Comparison of ENCODE assay signal across 8 cellular contexts in genomic region chr11:64036081-64037026, GRCh38. TPM values are rescaled to one million over a fixed set of nuclear protein-coding genes. Genes with fewer than 3 reads are reported as not detected.
A peak's percentile ranks its signal among the peaks of the same experiment; 100 is the strongest.
DNase-seq lines count a peak whose midpoint lies in the region; ATAC-seq and TF ChIP-seq lines count a peak whose summit lies in the region.

No MANE protein-coding gene starts in this region.

- H3K9ac ChIP-seq in GM23248: no peak overlapping the region

- H3K27ac ChIP-seq in GM23248 (no peak overlapping the region), foreskin keratinocyte (no peak overlapping the region), ovary (no peak overlapping the region)

- in situ Hi-C loops in GM23248 (cut with MboI): no loop called here

- no peaks in the 10 kb centered on the region for H3K79me2 ChIP-seq in GM23248 (ENCODE audit: insufficient read depth)

- intact Hi-C loops in ovary (cut with DNase I): no loop called here

- no peaks in the 10 kb centered on the region for H4K20me1 ChIP-seq in GM23248 (ENCODE audit: insufficient read depth)

- peak overlapping the region; percentile 69 for H3K4me3 ChIP-seq in GM23248
- peak overlapping the region; percentile 40 for H3K4me3 ChIP-seq in ovary

- DNase-seq in GM23248 (peak; percentile 76), RPMI7951 (ENCODE audit: low read depth) (peak; percentile 32), foreskin keratinocyte (no peak), ovary (peak; percentile 60 to 74 (median 67)), cortex of kidney (lab: John Stamatoyannopoulos, UW) (no peak), HPDE6-E6E7 (ENCODE audit: extremely low spot score) (no peak), NCI-H1436 treated with DMSO at 0.1 percent for 48 hours (lab: John Stamatoyannopoulos, UW) (no peak)

- H3K27me3 ChIP-seq in GM23248 (replicated peaks; ENCODE audit: insufficient read depth): peaks cover 16% of the 10 kb centered on the region
- peaks cover 78% of the 10 kb centered on the region for H3K27me3 ChIP-seq in foreskin keratinocyte
- H3K27me3 ChIP-seq in ovary: no peaks in the 10 kb centered on the region

- no peaks in the 10 kb centered on the region for H3K9me2 ChIP-seq in GM23248 (ENCODE audit: insufficient read depth)

- no peak for TF ChIP-seq POLR2A in ovary (IDR thresholded peaks at IDR 0.05)

- peak overlapping the region; percentile 80 for H3K4me2 ChIP-seq in GM23248 (ENCODE audit: unreplicated experiment)

- 4 to 5% methylated on average over 48 to 50 of the region's 85 CpGs for WGBS in GM23248 (ENCODE audit: low coverage in 1 of 2, low lambda C conversion rate in 2 of 2, missing lambda C conversion rate in 2 of 2), 2 experiments
- WGBS in ovary, 3 donors: 1 to 4% (median 3%) methylated on average over 57 to 85 of the region's 85 CpGs

- H3K4me1 ChIP-seq in GM23248 (ENCODE audit: insufficient read depth): no peaks in the 10 kb centered on the region
- H3K4me1 ChIP-seq in foreskin keratinocyte: no peaks in the 10 kb centered on the region
- H3K4me1 ChIP-seq in ovary (ENCODE audit: insufficient read depth): peaks cover 2% of the 10 kb centered on the region

- ATAC-seq in foreskin keratinocyte (peak; percentile 27), GM19328 (IDR thresholded peaks at IDR 0.05; ENCODE audit: unreplicated experiment) (no peak)

- TF ChIP-seq CTCF in foreskin keratinocyte (conservative IDR thresholded peaks at IDR 0.05): peak; percentile 8
- TF ChIP-seq CTCF in ovary (IDR thresholded peaks at IDR 0.05): no peak

- no peaks in the 10 kb centered on the region for H3F3A ChIP-seq in GM23248 (ENCODE audit: insufficient read depth)

- H3K36me3 ChIP-seq in GM23248 (ENCODE audit: low read depth) (no peaks in the 10 kb centered on the region), ovary (no peaks in the 10 kb centered on the region)

- TF ChIP-seq EP300 in ovary (IDR thresholded peaks at IDR 0.05): no peak

- H3K9me3 ChIP-seq in GM23248 (ENCODE audit: low read depth): no peaks in the 10 kb centered on the region
- no peaks in the 10 kb centered on the region for H3K9me3 ChIP-seq in ovary

- H2AFZ ChIP-seq in GM23248: 0 out of 2 replicates have a peak overlapping the region, but pooled peaks have one; percentile 50

RNA-seq across cellular contexts. Expression of gene FLRT1, which starts 0.6 kb away (rescaled TPM):
- total RNA-seq in GM23248 (2014; rRNA removed; shearing (Covaris generic)): 0.22 TPM in 1 of 2 replicates, not detected in the other
- polyA plus RNA-seq in GM23248 (2016; fragmentation: Nextera tagmentation; extraction: Ambion mirVana) (0.09 TPM in 1 of 2 replicates, not detected in the other), foreskin keratinocyte (not detected in 2 replicates), ovary (under 1 TPM; 0.13 to 0.17 TPM)
- total RNA-seq in RPMI7951 (2014; rRNA removed; shearing (Covaris generic)): under 0.01 TPM in 2 replicates
- total RNA-seq in foreskin keratinocyte (not detected in 2 replicates), ovary (1 to 10 TPM in 1 of 7 donors, under 1 TPM in 6; 0.23 to 1.2 (median 0.45) TPM)

RNA-seq across cellular contexts. Expression of gene OTUB1, which starts 50.1 kb away (rescaled TPM):
- total RNA-seq in GM23248 (2014; rRNA removed; shearing (Covaris generic)): 35.5 and 48.3 TPM in 2 replicates
- polyA plus RNA-seq in GM23248 (2016; fragmentation: Nextera tagmentation; extraction: Ambion mirVana) (123 and 130 TPM in 2 replicates), foreskin keratinocyte (183 and 187 TPM in 2 replicates), ovary (10 to 100 TPM; 34.7 to 55.1 TPM)
- total RNA-seq in RPMI7951 (2014; rRNA removed; shearing (Covaris generic)): 80.3 and 83.6 TPM in 2 replicates
- total RNA-seq in foreskin keratinocyte (84.2 and 95.6 TPM in 2 replicates), ovary (10 to 100 TPM; 49.4 to 66.7 (median 50.7) TPM)

Comparison
In these comparisons a context has a peak if more than half of its experiments do, and no peak if none do; other contexts are left out.
1. DNase-seq: peak in GM23248 (single experiment), RPMI7951 (single experiment) and ovary (5 of 5); none in foreskin keratinocyte (0 of 2), cortex of kidney (single experiment), HPDE6-E6E7 (single experiment) and NCI-H1436 treated with DMSO at 0.1 percent for 48 hours (single experiment).